ENCODE assay signal across 1 cellular context in the genomic region with DNA sequence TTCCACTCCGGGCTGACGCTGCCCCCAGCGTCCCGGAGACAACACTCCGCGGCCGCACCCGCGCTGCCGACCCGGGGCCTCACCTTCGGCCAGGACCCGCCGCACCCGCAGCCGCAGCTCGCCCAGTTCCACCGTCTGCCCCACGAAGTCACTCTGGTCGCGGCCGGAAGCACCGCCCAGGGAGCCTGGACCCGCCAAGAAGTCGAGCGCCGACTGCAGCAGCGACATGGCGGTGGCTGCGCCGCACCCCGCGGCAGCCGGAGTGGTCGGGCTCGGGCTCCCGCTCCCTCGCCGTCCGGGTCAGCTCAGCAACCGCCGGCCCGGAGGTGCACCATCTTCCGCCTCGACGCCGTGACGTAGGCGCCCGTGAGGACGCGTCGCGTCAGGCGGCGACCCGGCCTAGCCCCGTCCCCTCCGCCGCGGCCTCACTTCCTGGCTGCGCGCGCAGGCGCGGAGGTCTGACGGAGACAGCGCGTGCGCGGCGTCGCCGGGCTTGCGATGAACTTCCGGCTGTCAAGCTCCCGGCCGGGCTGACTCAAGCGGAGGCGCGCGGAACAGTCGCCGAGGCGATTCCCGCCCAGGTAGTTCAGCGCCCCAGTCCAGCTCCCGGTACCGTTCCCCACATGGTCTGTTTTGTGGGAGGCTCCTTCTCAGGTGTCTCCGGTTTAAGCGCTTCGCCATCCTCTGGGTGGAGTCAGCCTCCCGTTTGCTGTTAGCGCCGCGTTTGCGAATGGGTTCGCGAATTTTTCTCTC.
TF ChIP-seq lines count a peak whose summit lies in the region.

GAK (minus strand) TSS at position 357 of the 753 bp plus-strand sequence; CDS start at position 228, 129 bp downstream.
A gene with protein sequence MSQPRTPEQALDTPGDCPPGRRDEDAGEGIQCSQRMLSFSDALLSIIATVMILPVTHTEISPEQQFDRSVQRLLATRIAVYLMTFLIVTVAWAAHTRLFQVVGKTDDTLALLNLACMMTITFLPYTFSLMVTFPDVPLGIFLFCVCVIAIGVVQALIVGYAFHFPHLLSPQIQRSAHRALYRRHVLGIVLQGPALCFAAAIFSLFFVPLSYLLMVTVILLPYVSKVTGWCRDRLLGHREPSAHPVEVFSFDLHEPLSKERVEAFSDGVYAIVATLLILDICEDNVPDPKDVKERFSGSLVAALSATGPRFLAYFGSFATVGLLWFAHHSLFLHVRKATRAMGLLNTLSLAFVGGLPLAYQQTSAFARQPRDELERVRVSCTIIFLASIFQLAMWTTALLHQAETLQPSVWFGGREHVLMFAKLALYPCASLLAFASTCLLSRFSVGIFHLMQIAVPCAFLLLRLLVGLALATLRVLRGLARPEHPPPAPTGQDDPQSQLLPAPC (plus strand): TSS at position 501 of the 753 bp plus-strand sequence. CDS start 15,280 bp downstream, outside the sequence.

TF ChIP-seq in HepG2, 621 proteins besides CTCF, POLR2A, EP300 and RAD21 (continued from another document and continues in another):
- TF ChIP-seq, protein P1, sequence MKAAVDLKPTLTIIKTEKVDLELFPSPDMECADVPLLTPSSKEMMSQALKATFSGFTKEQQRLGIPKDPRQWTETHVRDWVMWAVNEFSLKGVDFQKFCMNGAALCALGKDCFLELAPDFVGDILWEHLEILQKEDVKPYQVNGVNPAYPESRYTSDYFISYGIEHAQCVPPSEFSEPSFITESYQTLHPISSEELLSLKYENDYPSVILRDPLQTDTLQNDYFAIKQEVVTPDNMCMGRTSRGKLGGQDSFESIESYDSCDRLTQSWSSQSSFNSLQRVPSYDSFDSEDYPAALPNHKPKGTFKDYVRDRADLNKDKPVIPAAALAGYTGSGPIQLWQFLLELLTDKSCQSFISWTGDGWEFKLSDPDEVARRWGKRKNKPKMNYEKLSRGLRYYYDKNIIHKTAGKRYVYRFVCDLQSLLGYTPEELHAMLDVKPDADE (CRISPR knock-in tag; IDR thresholded peaks at IDR 0.05) = no peak
- no peak for TF ChIP-seq ZNF737 (CRISPR knock-in tag; IDR thresholded peaks at IDR 0.05; ENCODE audit: borderline replicate concordance)
- TF ChIP-seq GABPA (IDR thresholded peaks at IDR 0.05; ENCODE audit: low read depth, low read length) = no peak
- peak; percentile 89 for TF ChIP-seq GABPA (CRISPR knock-in tag; IDR thresholded peaks at IDR 0.05; ENCODE audit: low read depth)
- TF ChIP-seq ZNF143 (CRISPR knock-in tag; IDR thresholded peaks at IDR 0.05) = no peak; the same call in 1 of the 2 replicates
- TF ChIP-seq ZNF709 (CRISPR knock-in tag; IDR thresholded peaks at IDR 0.05) = no peak
- no peak for TF ChIP-seq ZNF878 (CRISPR knock-in tag; IDR thresholded peaks at IDR 0.05)
- 0 out of 2 replicates have a peak, but pooled peaks have one; percentile 50 for TF ChIP-seq GLI4 (CRISPR knock-in tag; IDR thresholded peaks at IDR 0.05; ENCODE audit: borderline replicate concordance)
- TF ChIP-seq, protein P2, sequence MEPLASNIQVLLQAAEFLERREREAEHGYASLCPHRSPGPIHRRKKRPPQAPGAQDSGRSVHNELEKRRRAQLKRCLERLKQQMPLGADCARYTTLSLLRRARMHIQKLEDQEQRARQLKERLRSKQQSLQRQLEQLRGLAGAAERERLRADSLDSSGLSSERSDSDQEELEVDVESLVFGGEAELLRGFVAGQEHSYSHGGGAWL (CRISPR knock-in tag; IDR thresholded peaks at IDR 0.05) = peak; percentile 75; the same call in 1 of the 2 replicates
- TF ChIP-seq ZNF7 (CRISPR knock-in tag; IDR thresholded peaks at IDR 0.05) = no peak
- peak; percentile 83; the same call in 1 of the 2 replicates for TF ChIP-seq ZNF589 (CRISPR knock-in tag; conservative IDR thresholded peaks at IDR 0.05)
- no peak for TF ChIP-seq SP140L (CRISPR knock-in tag; IDR thresholded peaks at IDR 0.05; ENCODE audit: borderline replicate concordance)
- no peak for TF ChIP-seq SIX1 (CRISPR knock-in tag; IDR thresholded peaks at IDR 0.05; ENCODE audit: borderline replicate concordance)
- TF ChIP-seq ZNF207 (IDR thresholded peaks at IDR 0.05; ENCODE audit: borderline replicate concordance) = no peak
- no peak for TF ChIP-seq ZNF251 (CRISPR knock-in tag; IDR thresholded peaks at IDR 0.05)
- peak; percentile 75; the same call in 1 of the 2 replicates for TF ChIP-seq ZNF580 (CRISPR knock-in tag; IDR thresholded peaks at IDR 0.05; ENCODE audit: borderline replicate concordance, low read depth)
- TF ChIP-seq PRDM10 (CRISPR knock-in tag; IDR thresholded peaks at IDR 0.05; ENCODE audit: low read depth) = no peak
- TF ChIP-seq ZBTB25 (CRISPR knock-in tag; IDR thresholded peaks at IDR 0.05) = peak; percentile 78; the same call in 1 of the 2 replicates
- 0 out of 2 replicates have a peak, but pooled peaks have one; percentile 71 for TF ChIP-seq ZNF772 (CRISPR knock-in tag; IDR thresholded peaks at IDR 0.05)
- no peak for TF ChIP-seq ATF7 (IDR thresholded peaks at IDR 0.05)
- TF ChIP-seq ATF7 (CRISPR knock-in tag; IDR thresholded peaks at IDR 0.05) = no peak
- TF ChIP-seq TFDP1 (CRISPR knock-in tag; IDR thresholded peaks at IDR 0.05; ENCODE audit: borderline replicate concordance) = peak; percentile 58; the same call in 1 of the 2 replicates
- TF ChIP-seq ZNF430 (CRISPR knock-in tag; IDR thresholded peaks at IDR 0.05) = 0 out of 2 replicates have a peak, but pooled peaks have one; percentile 63
- no peak; the same call in 1 of the 2 replicates for TF ChIP-seq ZNF670 (CRISPR knock-in tag; IDR thresholded peaks at IDR 0.05; ENCODE audit: borderline replicate concordance)
- TF ChIP-seq RNF219 (CRISPR knock-in tag; IDR thresholded peaks at IDR 0.05) = no peak
- TF ChIP-seq, protein P3, sequence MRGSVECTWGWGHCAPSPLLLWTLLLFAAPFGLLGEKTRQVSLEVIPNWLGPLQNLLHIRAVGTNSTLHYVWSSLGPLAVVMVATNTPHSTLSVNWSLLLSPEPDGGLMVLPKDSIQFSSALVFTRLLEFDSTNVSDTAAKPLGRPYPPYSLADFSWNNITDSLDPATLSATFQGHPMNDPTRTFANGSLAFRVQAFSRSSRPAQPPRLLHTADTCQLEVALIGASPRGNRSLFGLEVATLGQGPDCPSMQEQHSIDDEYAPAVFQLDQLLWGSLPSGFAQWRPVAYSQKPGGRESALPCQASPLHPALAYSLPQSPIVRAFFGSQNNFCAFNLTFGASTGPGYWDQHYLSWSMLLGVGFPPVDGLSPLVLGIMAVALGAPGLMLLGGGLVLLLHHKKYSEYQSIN (CRISPR knock-in tag; IDR thresholded peaks at IDR 0.05; ENCODE audit: borderline replicate concordance) = no peak
- no peak for TF ChIP-seq KAT2B (IDR thresholded peaks at IDR 0.05; ENCODE audit: borderline replicate concordance, low read depth, low read length)
- peak; percentile 89 for TF ChIP-seq ZFY (CRISPR knock-in tag; IDR thresholded peaks at IDR 0.05)
- no peak for TF ChIP-seq THYN1 (CRISPR knock-in tag; IDR thresholded peaks at IDR 0.05; ENCODE audit: borderline replicate concordance, low read depth)
- no peak for TF ChIP-seq MBNL3 (CRISPR knock-in tag; conservative IDR thresholded peaks at IDR 0.05)
- no peak for TF ChIP-seq FUBP1 (CRISPR knock-in tag; IDR thresholded peaks at IDR 0.05; ENCODE audit: borderline replicate concordance)
- TF ChIP-seq, protein P4, sequence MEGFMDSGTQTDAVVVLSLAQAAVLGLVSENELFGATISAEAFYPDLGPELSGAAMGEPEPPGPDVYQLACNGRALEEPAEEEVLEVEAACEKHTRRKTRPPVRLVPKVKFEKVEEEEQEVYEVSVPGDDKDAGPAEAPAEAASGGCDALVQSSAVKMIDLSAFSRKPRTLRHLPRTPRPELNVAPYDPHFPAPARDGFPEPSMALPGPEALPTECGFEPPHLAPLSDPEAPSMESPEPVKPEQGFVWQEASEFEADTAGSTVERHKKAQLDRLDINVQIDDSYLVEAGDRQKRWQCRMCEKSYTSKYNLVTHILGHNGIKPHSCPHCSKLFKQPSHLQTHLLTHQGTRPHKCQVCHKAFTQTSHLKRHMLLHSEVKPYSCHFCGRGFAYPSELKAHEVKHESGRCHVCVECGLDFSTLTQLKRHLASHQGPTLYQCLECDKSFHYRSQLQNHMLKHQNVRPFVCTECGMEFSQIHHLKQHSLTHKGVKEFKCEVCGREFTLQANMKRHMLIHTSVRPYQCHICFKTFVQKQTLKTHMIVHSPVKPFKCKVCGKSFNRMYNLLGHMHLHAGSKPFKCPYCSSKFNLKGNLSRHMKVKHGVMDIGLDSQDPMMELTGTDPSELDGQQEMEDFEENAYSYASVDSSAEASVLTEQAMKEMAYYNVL (CRISPR knock-in tag; IDR thresholded peaks at IDR 0.05; ENCODE audit: borderline replicate concordance) = peak; percentile 31; the same call in 1 of the 2 replicates
- TF ChIP-seq MBD4 (IDR thresholded peaks at IDR 0.05; ENCODE audit: borderline replicate concordance, low read length) = no peak
- peak; percentile 35; the same call in 1 of the 2 replicates for TF ChIP-seq IKZF5 (CRISPR knock-in tag; IDR thresholded peaks at IDR 0.05)
- no peak for TF ChIP-seq ZNF33A (CRISPR knock-in tag; IDR thresholded peaks at IDR 0.05; ENCODE audit: borderline replicate concordance)
